In the genomic region with DNA sequence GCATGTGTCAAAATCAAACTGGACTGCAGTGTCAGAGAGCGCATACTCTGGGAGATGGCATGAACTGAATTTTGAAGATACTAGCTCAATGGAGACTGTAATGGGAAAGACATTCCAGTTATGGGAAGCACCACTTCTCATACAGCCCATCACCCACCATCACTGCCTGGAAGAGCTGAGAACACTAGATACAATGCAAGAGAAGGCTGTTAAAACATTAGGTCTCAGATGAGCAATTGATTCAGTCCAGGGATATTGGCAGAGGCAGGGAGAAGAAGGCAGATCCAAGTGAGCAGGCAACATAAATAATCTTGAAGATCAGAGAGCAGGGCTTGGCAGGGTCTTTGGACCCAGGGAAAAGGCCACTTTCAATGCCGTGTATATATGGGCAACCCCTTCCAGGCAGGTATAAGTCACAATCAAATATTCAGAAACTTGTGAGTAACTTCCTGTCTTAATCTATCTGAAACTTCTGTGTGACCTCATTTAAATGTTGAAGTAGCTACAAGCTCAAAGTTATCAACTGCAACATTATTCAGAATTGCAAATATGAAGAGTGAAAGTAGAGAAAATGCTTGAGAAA, we compare ENCODE assay signal across 13 cellular contexts.
DNase-seq lines count a peak whose midpoint lies in the region; ATAC-seq, FAIRE-seq and TF ChIP-seq lines count a peak whose summit lies in the region.
"Had no signal": no experiment of that assay in that cellular context is flagged by ENCODE, and none has a peak within 500 bp of the region (broad histone marks: within the 10 kb centered on the region; RNA-seq: fewer than 3 reads in every experiment).

No MANE protein-coding gene starts in this region.

- TF ChIP-seq POLR2A in GM12891 (IDR thresholded peaks at IDR 0.05; ENCODE audit: low read depth, low read length): no peak

- peak; percentile 36 for ATAC-seq in GM19351 (IDR thresholded peaks at IDR 0.05; ENCODE audit: unreplicated experiment)
- no peak for ATAC-seq in HG03175 (IDR thresholded peaks at IDR 0.05; ENCODE audit: unreplicated experiment)
- ATAC-seq: CD8-positive, alpha-beta T cell had no signal

- FAIRE-seq in GM12891 (lab: Jason Lieb, UNC): peak; percentile 58
- FAIRE-seq: H1 had no signal

- DNase-seq in GM12891 (ENCODE audit: insufficient read length, low spot score) (no peak), M059J (ENCODE audit: low read depth) (peak; percentile 31), dermis blood vessel endothelial cell (peak; percentile 28), cerebellum (ENCODE audit: low spot score) (no peak), dedifferentiated amniotic fluid mesenchymal stem cell (ENCODE audit: extremely low spot score) (no peak), T-helper 9 cell (no peak)
- DNase-seq: CD8-positive, alpha-beta T cell; NCI-H146; T1000; tibial artery had no signal

TF ChIP-seq in GM12891, 5 proteins besides CTCF, POLR2A, EP300 and RAD21:
- TF ChIP-seq SPI1 (IDR thresholded peaks at IDR 0.05; ENCODE audit: low read depth, low read length) (no peak), POLR2AphosphoS5 (IDR thresholded peaks at IDR 0.05; ENCODE audit: low read depth, low read length) (no peak), PAX5 (IDR thresholded peaks at IDR 0.05; ENCODE audit: insufficient read depth, low read length, severe bottlenecking) (no peak), POU2F2 (IDR thresholded peaks at IDR 0.05; ENCODE audit: low read depth, low read length) (no peak), TAF1 (IDR thresholded peaks at IDR 0.05; ENCODE audit: low read depth, low read length) (no peak)

Comparison
In these comparisons a context has a peak if more than half of its experiments do, and no peak if none do; other contexts are left out.
1. DNase-seq: peak in M059J (single experiment) and dermis blood vessel endothelial cell (single experiment); none in GM12891 (single experiment), cerebellum (single experiment), dedifferentiated amniotic fluid mesenchymal stem cell (single experiment) and T-helper 9 cell (single experiment).